Comparison of ENCODE assay signal across 13 cellular contexts in the genomic region with DNA sequence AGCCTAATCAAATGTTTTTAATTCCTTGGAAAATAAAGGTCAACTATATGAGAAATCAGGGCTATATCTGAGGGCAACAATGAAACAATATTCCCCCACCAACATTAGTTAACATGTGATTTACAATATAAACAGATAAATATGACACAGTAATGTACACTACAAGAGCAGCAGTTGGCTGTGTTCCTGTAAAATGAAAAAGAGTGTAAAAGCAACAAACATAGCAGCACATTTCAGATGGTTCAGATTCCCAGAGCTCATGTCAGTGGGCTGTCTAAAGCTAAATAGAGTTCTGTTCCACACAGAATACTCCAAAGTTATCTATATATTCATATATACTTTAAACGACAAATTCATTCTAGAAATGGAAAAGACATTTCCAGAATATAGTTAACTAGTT.
"Had no signal": no experiment of that assay in that cellular context is flagged by ENCODE, and none has a peak within 500 bp of the region (broad histone marks: within the 10 kb centered on the region; RNA-seq: fewer than 3 reads in every experiment).

No MANE protein-coding gene starts in this region.

- DNase-seq: activated CD4-positive, alpha-beta T cell treated with anti-CD3 and anti-CD28 coated beads, Interleukin-2, amount 10 ng/mL, durations not matched to agents 24 days and 14 days; activated CD4-positive, CD25-positive, alpha-beta regulatory T cell; activated gamma-delta T cell treated with Interleukin-2 at 50 U/mL for 16 hours; amygdala; body of pancreas; effector memory CD4-positive, alpha-beta T cell; left ventricle myocardium inferior; naive B cell; stimulated activated CD4-positive, alpha-beta T cell treated with anti-CD3 and anti-CD28 coated beads, Interleukin-2, amount 100 ng/mL, for 48 hours; thyroid gland had no signal

- H3K27ac ChIP-seq: body of pancreas, left ventricle myocardium inferior, thyroid gland had no signal

- H3K36me3 ChIP-seq: thyroid gland had no signal

- H3K27me3 Mint-ChIP-seq: activated CD4-positive, alpha-beta T cell treated with anti-CD3 and anti-CD28 coated beads, Interleukin-2, amount 10 ng/mL, durations not matched to agents 24 days and 14 days; activated naive CD8-positive, alpha-beta T cell; central memory CD8-positive, alpha-beta T cell; naive B cell; stimulated activated memory B cell treated with anti-CD40 and anti-IgM and Interleukin-4, amounts not matched to agents 10 μg/mL and 1 μg/mL and 100 μg/mL, for 72 hours had no signal

- ATAC-seq: body of pancreas; stimulated activated memory B cell treated with anti-CD40 and anti-IgM and Interleukin-4, amounts not matched to agents 10 μg/mL and 1 μg/mL and 100 μg/mL, for 72 hours had no signal

- H3K4me3 ChIP-seq: body of pancreas, left ventricle myocardium inferior, thyroid gland had no signal

- H3K4me3 Mint-ChIP-seq: activated CD4-positive, alpha-beta T cell treated with anti-CD3 and anti-CD28 coated beads, Interleukin-2, amount 10 ng/mL, durations not matched to agents 24 days and 14 days; activated naive CD8-positive, alpha-beta T cell; central memory CD8-positive, alpha-beta T cell; naive B cell; stimulated activated memory B cell treated with anti-CD40 and anti-IgM and Interleukin-4, amounts not matched to agents 10 μg/mL and 1 μg/mL and 100 μg/mL, for 72 hours had no signal

- H3K9me3 ChIP-seq: body of pancreas, left ventricle myocardium inferior, thyroid gland had no signal

- H3K27me3 ChIP-seq: body of pancreas, thyroid gland had no signal

- H3K27ac Mint-ChIP-seq: activated CD4-positive, alpha-beta T cell treated with anti-CD3 and anti-CD28 coated beads, Interleukin-2, amount 10 ng/mL, durations not matched to agents 24 days and 14 days; activated naive CD8-positive, alpha-beta T cell; stimulated activated memory B cell treated with anti-CD40 and anti-IgM and Interleukin-4, amounts not matched to agents 10 μg/mL and 1 μg/mL and 100 μg/mL, for 72 hours had no signal
